Comparison of ENCODE assay signal across 15 cellular contexts in genomic region chr20:50340586-50340985, GRCh38.
DNase-seq lines count a peak whose midpoint lies in the region; ATAC-seq and TF ChIP-seq lines count a peak whose summit lies in the region.
"Had no signal": no experiment of that assay in that cellular context is flagged by ENCODE, and none has a peak within 500 bp of the region (broad histone marks: within the 10 kb centered on the region; RNA-seq: fewer than 3 reads in every experiment).

No MANE protein-coding gene starts in this region.

- H4K91ac ChIP-seq in neuronal stem cell (ENCODE audit: low read depth, low read length, poor library complexity) = no peak overlapping the region

- H3K27ac ChIP-seq in BLaER1 treated with 17β-estradiol and CSF1 and Interleukin-3, amounts not matched to agents 10 nM and 100 nM = peak overlapping the region in 1 of 11 experiments; percentile 82; a peak in 4 of 22 replicates
- no peak overlapping the region for H3K27ac ChIP-seq in CD8-positive, alpha-beta memory T cell (ENCODE audit: low read depth, low read length)
- no peak overlapping the region for H3K27ac ChIP-seq in neuronal stem cell (replicated peaks; ENCODE audit: low read length)
- H3K27ac ChIP-seq: gastroesophageal sphincter, thoracic aorta had no signal

- peak overlapping the region; percentile 36 for H2AK5ac ChIP-seq in neuronal stem cell (ENCODE audit: low read depth, low read length)

- H3K18ac ChIP-seq in neuronal stem cell (ENCODE audit: low read length) = peak overlapping the region; percentile 44

- TF ChIP-seq CTCF in GM20000 (IDR thresholded peaks at IDR 0.05; ENCODE audit: extremely low read depth, missing control alignments) = no peak

- H3K4me1 Mint-ChIP-seq in CD8-positive, alpha-beta memory T cell = peaks cover 27 to 31% (median 28%) of the 10 kb centered on the region in 3 donors
- peaks cover 83% of the 10 kb centered on the region for H3K4me1 Mint-ChIP-seq in activated T-helper 1 cell treated with anti-CD3 and anti-CD28 coated beads, Interleukin-12 subunit alpha, Interleukin-12 subunit beta, Interleukin-2, Interleukin-4 antibody, amounts not matched to agents 30 ng/mL and 10 ng/mL and 1 ng/mL, durations not matched to agents 14 hours and 24 hours and 36 hours (ENCODE audit: low read depth)

- no peaks in the 10 kb centered on the region for H3K9me3 ChIP-seq in BLaER1 treated with 17β-estradiol and CSF1 and Interleukin-3, amounts not matched to agents 10 nM and 100 nM (replicated peaks in 1 of 11)
- no peaks in the 10 kb centered on the region for H3K9me3 ChIP-seq in CD8-positive, alpha-beta memory T cell (ENCODE audit: low read length)
- H3K9me3 ChIP-seq in neuronal stem cell (replicated peaks in 1 of 2; ENCODE audit: control insufficient read depth in 2 of 2, insufficient read depth in 1 of 2, low read depth in 1 of 2, low read length in 2 of 2) = no peaks in the 10 kb centered on the region
- H3K9me3 ChIP-seq: gastroesophageal sphincter, thoracic aorta had no signal

- H3K79me1 ChIP-seq in neuronal stem cell (ENCODE audit: low read depth, low read length) = no peaks in the 10 kb centered on the region

- POLR2A ChIA-PET in CD8-positive, alpha-beta memory T cell (lab: Charles Lee) = no interaction called here

- H3K9me3 Mint-ChIP-seq in CD8-positive, alpha-beta memory T cell = no peaks in the 10 kb centered on the region
- H3K9me3 Mint-ChIP-seq in activated T-helper 1 cell treated with anti-CD3 and anti-CD28 coated beads, Interleukin-12 subunit alpha, Interleukin-12 subunit beta, Interleukin-2, Interleukin-4 antibody, amounts not matched to agents 30 ng/mL and 10 ng/mL and 1 ng/mL, durations not matched to agents 14 hours and 24 hours and 36 hours = no peaks in the 10 kb centered on the region

- peak overlapping the region; percentile 74 to 99 (median 95); a peak in 21 of 22 replicates for H3K4me2 ChIP-seq in BLaER1 treated with 17β-estradiol and CSF1 and Interleukin-3, amounts not matched to agents 10 nM and 100 nM
- no peak overlapping the region for H3K4me2 ChIP-seq in neuronal stem cell (ENCODE audit: insufficient read depth, low read length, poor library complexity, severe bottlenecking)

- CTCF ChIA-PET in CD8-positive, alpha-beta memory T cell (lab: Charles Lee) = interaction anchor here (1.2 kb wide), 1 partner anchor 12 kb away, joined by 3 read pairs; no protein-coding TSS in a partner anchor

- peaks cover 82 to 100% (median 98%) of the 10 kb centered on the region in 10 experiments for H3K4me1 ChIP-seq in BLaER1 treated with 17β-estradiol and CSF1 and Interleukin-3, amounts not matched to agents 10 nM and 100 nM
- H3K4me1 ChIP-seq in CD8-positive, alpha-beta memory T cell (ENCODE audit: insufficient read depth, low read length) = peaks cover 22% of the 10 kb centered on the region
- H3K4me1 ChIP-seq in neuronal stem cell (ENCODE audit: control insufficient read depth in 2 of 2, insufficient read depth in 1 of 2, low read depth in 1 of 2, low read length in 2 of 2) = peaks cover 0 to 2% of the 10 kb centered on the region in 2 donors

- WGBS in neuronal stem cell (ENCODE audit: extremely low coverage in 2 of 2, insufficient read length in 2 of 2, insufficient replicate concordance in 1 of 2), 2 donors = no CpG with 5 or more reads among the region's 7 CpGs

- H3K27me3 Mint-ChIP-seq in CD8-positive, alpha-beta memory T cell = peaks cover 0 to 3% of the 10 kb centered on the region in 2 donors
- H3K27me3 Mint-ChIP-seq in activated T-helper 1 cell treated with anti-CD3 and anti-CD28 coated beads, Interleukin-12 subunit alpha, Interleukin-12 subunit beta, Interleukin-2, Interleukin-4 antibody, amounts not matched to agents 30 ng/mL and 10 ng/mL and 1 ng/mL, durations not matched to agents 14 hours and 24 hours and 36 hours (ENCODE audit: insufficient read depth) = peaks cover 5% of the 10 kb centered on the region

- no peak overlapping the region for H2BK120ac ChIP-seq in neuronal stem cell (ENCODE audit: low read depth, low read length)

- intact Hi-C loops in activated T-helper 1 cell treated with anti-CD3 and anti-CD28 coated beads, Interleukin-12 subunit alpha, Interleukin-12 subunit beta, Interleukin-2, Interleukin-4 antibody, amounts not matched to agents 30 ng/mL and 10 ng/mL and 1 ng/mL, durations not matched to agents 14 hours and 24 hours and 36 hours (cut with micrococcal nuclease) = no loop called here

- ATAC-seq in GM21528 (IDR thresholded peaks at IDR 0.05; ENCODE audit: low FRiP score, unreplicated experiment) = no peak
- ATAC-seq: gastroesophageal sphincter, left colon had no signal

- H2BK15ac ChIP-seq in neuronal stem cell (ENCODE audit: low read length) = peak overlapping the region; percentile 10

- no peak overlapping the region for H2AFZ ChIP-seq in neuronal stem cell (ENCODE audit: low read length)

- peaks cover 0 to 43% (median 0%) of the 10 kb centered on the region in 11 experiments; a peak in 5 of 22 replicates for H4K20me1 ChIP-seq in BLaER1 treated with 17β-estradiol and CSF1 and Interleukin-3, amounts not matched to agents 10 nM and 100 nM

- H3K36me3 Mint-ChIP-seq in CD8-positive, alpha-beta memory T cell = no peaks in the 10 kb centered on the region
- H3K36me3 Mint-ChIP-seq in activated T-helper 1 cell treated with anti-CD3 and anti-CD28 coated beads, Interleukin-12 subunit alpha, Interleukin-12 subunit beta, Interleukin-2, Interleukin-4 antibody, amounts not matched to agents 30 ng/mL and 10 ng/mL and 1 ng/mL, durations not matched to agents 14 hours and 24 hours and 36 hours (ENCODE audit: low read depth) = no peaks in the 10 kb centered on the region

- no peak overlapping the region for H3K14ac ChIP-seq in neuronal stem cell (ENCODE audit: low read length)

- H3K27me3 ChIP-seq in BLaER1 treated with 17β-estradiol and CSF1 and Interleukin-3, amounts not matched to agents 10 nM and 100 nM = peaks cover 33 to 73% (median 56%) of the 10 kb centered on the region in 11 experiments
- no peaks in the 10 kb centered on the region for H3K27me3 ChIP-seq in CD8-positive, alpha-beta memory T cell (ENCODE audit: insufficient read depth, low read length, poor library complexity, severe bottlenecking)
- peaks cover 0 to 31% (median 0%) of the 10 kb centered on the region in 3 experiments for H3K27me3 ChIP-seq in neuronal stem cell (ENCODE audit: control insufficient read depth in 3 of 3, insufficient read depth in 3 of 3, low read depth in 1 of 3, low read length in 3 of 3)
- H3K27me3 ChIP-seq: gastroesophageal sphincter had no signal

- H3K4me3 Mint-ChIP-seq in CD8-positive, alpha-beta memory T cell = peak overlapping the region in 3 of 7 donors; percentile 32 to 83 (median 65)
- H3K4me3 Mint-ChIP-seq in activated T-helper 1 cell treated with anti-CD3 and anti-CD28 coated beads, Interleukin-12 subunit alpha, Interleukin-12 subunit beta, Interleukin-2, Interleukin-4 antibody, amounts not matched to agents 30 ng/mL and 10 ng/mL and 1 ng/mL, durations not matched to agents 14 hours and 24 hours and 36 hours = peak overlapping the region; percentile 55

- DNase-seq in CD8-positive, alpha-beta memory T cell = no peak
- DNase-seq in activated T-helper 1 cell treated with anti-CD3 and anti-CD28 coated beads, Interleukin-12 subunit alpha, Interleukin-12 subunit beta, Interleukin-2, Interleukin-4 antibody, amounts not matched to agents 30 ng/mL and 10 ng/mL and 1 ng/mL, durations not matched to agents 14 hours and 24 hours and 36 hours (ENCODE audit: low spot score) = no peak
- DNase-seq in neuronal stem cell (ENCODE audit: low spot score) = no peak
- no peak for DNase-seq in GM20000 (ENCODE audit: low spot score)
- no peak for DNase-seq in T1000 (lab: John Stamatoyannopoulos, UW)
- DNase-seq: GF-D8, left colon, NCI-H1105, NCI-H526 treated with DMSO at 0.1 percent for 48 hours, OCI-M1, T-helper 9 cell had no signal

- no peak overlapping the region for H2BK5ac ChIP-seq in neuronal stem cell (ENCODE audit: low read length)

- H3K27ac Mint-ChIP-seq in CD8-positive, alpha-beta memory T cell = peak overlapping the region in 7 of 8 donors; percentile 29 to 91 (median 70)
- H3K27ac Mint-ChIP-seq in activated T-helper 1 cell treated with anti-CD3 and anti-CD28 coated beads, Interleukin-12 subunit alpha, Interleukin-12 subunit beta, Interleukin-2, Interleukin-4 antibody, amounts not matched to agents 30 ng/mL and 10 ng/mL and 1 ng/mL, durations not matched to agents 14 hours and 24 hours and 36 hours = peak overlapping the region; percentile 89

- no peak overlapping the region for H3K4ac ChIP-seq in neuronal stem cell (ENCODE audit: low read length)

- H3K36me3 ChIP-seq in BLaER1 treated with 17β-estradiol and CSF1 and Interleukin-3, amounts not matched to agents 10 nM and 100 nM = no peaks in the 10 kb centered on the region
- H3K36me3 ChIP-seq in CD8-positive, alpha-beta memory T cell (ENCODE audit: insufficient read depth, low read length) = no peaks in the 10 kb centered on the region
- no peaks in the 10 kb centered on the region for H3K36me3 ChIP-seq in neuronal stem cell (replicated peaks in 1 of 2; ENCODE audit: control insufficient read depth in 2 of 2, insufficient read depth in 2 of 2, low read length in 2 of 2)
- H3K36me3 ChIP-seq: gastroesophageal sphincter, thoracic aorta had no signal

- no peak overlapping the region for H3K23ac ChIP-seq in neuronal stem cell (ENCODE audit: low read depth, low read length, poor library complexity)

- H3K9ac ChIP-seq in BLaER1 treated with 17β-estradiol and CSF1 and Interleukin-3, amounts not matched to agents 10 nM and 100 nM = no peak overlapping the region; a peak in 2 of 22 replicates
- no peak overlapping the region for H3K9ac ChIP-seq in neuronal stem cell (ENCODE audit: low read depth, low read length, poor library complexity)

- peak overlapping the region; percentile 17 for H2BK12ac ChIP-seq in neuronal stem cell (ENCODE audit: low read length)

- H4K8ac ChIP-seq in neuronal stem cell (ENCODE audit: low read depth, low read length) = no peak overlapping the region

- H3K4me3 ChIP-seq in BLaER1 treated with 17β-estradiol and CSF1 and Interleukin-3, amounts not matched to agents 10 nM and 100 nM = no peak overlapping the region; a peak in 1 of 20 replicates
- no peak overlapping the region for H3K4me3 ChIP-seq in CD8-positive, alpha-beta memory T cell (ENCODE audit: low read length)
- H3K4me3 ChIP-seq in neuronal stem cell (ENCODE audit: low read length in 2 of 2) = no peak overlapping the region
- H3K4me3 ChIP-seq: gastroesophageal sphincter, thoracic aorta had no signal
